In the genomic region with DNA sequence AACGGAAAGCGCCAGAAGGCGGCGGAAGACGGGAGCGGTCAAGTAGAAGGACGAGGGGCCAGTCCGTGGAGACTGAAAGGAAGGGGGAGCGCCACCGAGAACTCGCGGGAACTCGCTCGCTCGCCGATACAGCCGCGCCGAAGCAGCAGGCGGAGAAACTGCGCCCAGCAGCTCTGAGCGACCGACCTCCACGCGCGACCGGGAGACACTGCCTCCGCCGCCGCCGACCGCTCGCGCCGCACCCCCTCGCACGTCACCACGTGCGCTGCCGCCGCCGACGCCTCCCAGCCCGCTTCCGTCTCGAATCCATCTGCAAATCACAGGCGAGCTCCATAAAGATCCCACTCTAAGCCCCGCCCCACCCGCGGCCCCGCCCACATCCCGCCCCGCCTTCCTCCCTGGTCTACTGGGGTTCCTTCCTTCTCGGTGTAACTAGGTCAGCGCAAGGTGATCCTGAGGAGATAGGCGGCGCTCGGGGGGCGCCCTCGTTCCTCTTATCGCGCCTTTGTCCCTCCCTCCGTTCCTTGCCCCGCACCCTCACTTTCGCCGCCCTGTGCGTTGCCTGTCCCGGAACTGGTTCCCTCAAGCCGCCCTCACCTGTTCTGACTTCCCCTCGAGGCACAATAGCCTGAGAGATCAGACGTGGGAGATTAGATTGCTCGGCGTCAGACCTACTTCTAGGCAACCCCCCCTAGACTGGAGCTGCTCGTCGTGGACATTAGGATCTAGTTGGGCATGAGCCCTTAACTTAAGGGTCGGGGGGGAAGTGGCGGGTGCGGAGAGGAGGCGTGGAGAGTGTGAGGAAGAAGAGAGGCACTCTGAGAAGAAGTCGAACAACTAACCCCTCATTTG, we compare ENCODE assay signal across 8 cellular contexts. TPM values are rescaled to one million over a fixed set of nuclear protein-coding genes. Genes with fewer than 3 reads are reported as not detected.
A peak's percentile ranks its signal among the peaks of the same experiment; 100 is the strongest.
DNase-seq lines count a peak whose midpoint lies in the region; ATAC-seq, FAIRE-seq and TF ChIP-seq lines count a peak whose summit lies in the region.

A gene (minus strand): TSS at position 210 of the 852 bp plus-strand sequence. CDS start 7,750 bp downstream, outside the sequence.

- ATAC-seq in HG02885 (IDR thresholded peaks at IDR 0.05; ENCODE audit: poor library complexity, unreplicated experiment) (peak; percentile 78), left ventricle myocardium superior (peak; percentile 93), psoas muscle (peak; percentile 92 to 93 (median 92))

- WGBS in psoas muscle, 3 donors: 1 to 2% (median 1%) methylated on average over 58 to 80 of the region's 80 CpGs

- peak within 1 kb of the TSS; percentile 95 for H3K27ac Mint-ChIP-seq in T-helper 1 cell treated with Interleukin-12 subunit alpha and Interleukin-12 subunit beta and Interleukin-4 antibody, amounts not matched to agents 30 μg/mL and 1 μg/mL, for 36 hours

- TF ChIP-seq CTCF in psoas muscle (IDR thresholded peaks at IDR 0.05): no peak

- peak within 1 kb of the TSS; percentile 92 for H3K4me3 ChIP-seq in psoas muscle

- no peaks in the 10 kb centered on the region for H3K9me3 Mint-ChIP-seq in T-helper 1 cell treated with Interleukin-12 subunit alpha and Interleukin-12 subunit beta and Interleukin-4 antibody, amounts not matched to agents 30 μg/mL and 1 μg/mL, for 36 hours

- intact Hi-C loops in left ventricle myocardium superior (cut with micrococcal nuclease): no loop called here
- intact Hi-C loops in psoas muscle (cut with DNase I): loop anchor here (5.0 to 10.0 kb wide), 3 partner anchors 280 to 358 kb away; no protein-coding TSS in a partner anchor

- TF ChIP-seq POLR2A in GM15510 (IDR thresholded peaks at IDR 0.05; ENCODE audit: borderline replicate concordance, extremely low read depth, insufficient read length): peak; percentile 97

- H3K4me3 Mint-ChIP-seq in T-helper 1 cell treated with Interleukin-12 subunit alpha and Interleukin-12 subunit beta and Interleukin-4 antibody, amounts not matched to agents 30 μg/mL and 1 μg/mL, for 36 hours: peak within 1 kb of the TSS; percentile 99

- H3K9me3 ChIP-seq in psoas muscle: no peaks in the 10 kb centered on the region

- no peaks in the 10 kb centered on the region for H3K27me3 ChIP-seq in psoas muscle (ENCODE audit: insufficient read depth in 3 of 3, low read length in 2 of 3)

- no peaks in the 10 kb centered on the region for H3K27me3 Mint-ChIP-seq in T-helper 1 cell treated with Interleukin-12 subunit alpha and Interleukin-12 subunit beta and Interleukin-4 antibody, amounts not matched to agents 30 μg/mL and 1 μg/mL, for 36 hours (ENCODE audit: low read depth)

- H3K36me3 Mint-ChIP-seq in T-helper 1 cell treated with Interleukin-12 subunit alpha and Interleukin-12 subunit beta and Interleukin-4 antibody, amounts not matched to agents 30 μg/mL and 1 μg/mL, for 36 hours (ENCODE audit: low read depth): peaks cover 33% of the 10 kb centered on the region

- H3K27ac ChIP-seq in psoas muscle: peak within 1 kb of the TSS; percentile 91

- peak; percentile 84 for DNase-seq in NCI-H1694 (lab: John Stamatoyannopoulos, UW)
- DNase-seq in amygdala (lab: John Stamatoyannopoulos, UW): peak; percentile 41 to 97 (median 94)
- DNase-seq in left ventricle myocardium superior: peak; percentile 96
- peak; percentile 93 to 96 for DNase-seq in psoas muscle
- DNase-seq in urothelium cell line (ENCODE audit: low spot score): peak; percentile 94

- no peaks in the 10 kb centered on the region for H3K36me3 ChIP-seq in psoas muscle (ENCODE audit: insufficient read depth in 1 of 2, low read depth in 1 of 2)

- peaks cover 33% of the 10 kb centered on the region for H3K4me1 ChIP-seq in psoas muscle

- peak; percentile 55 for FAIRE-seq in urothelium cell line (lab: Jason Lieb, UNC)

- peaks cover 41% of the 10 kb centered on the region for H3K4me1 Mint-ChIP-seq in T-helper 1 cell treated with Interleukin-12 subunit alpha and Interleukin-12 subunit beta and Interleukin-4 antibody, amounts not matched to agents 30 μg/mL and 1 μg/mL, for 36 hours (ENCODE audit: low read depth)

RNA-seq across cellular contexts. Expression of the gene that starts here (rescaled TPM):
- total RNA-seq in left ventricle myocardium superior (80.3 TPM), psoas muscle (10 to 100 TPM; 27.6 to 49.9 (median 41.9) TPM)
- polyA plus RNA-seq in psoas muscle: 10 to 100 TPM; 29.7 to 80.6 (median 36.1) TPM

Comparison
In these comparisons a context has a peak if more than half of its experiments do, and no peak if none do; other contexts are left out.
1. Peak in every context shown above with its lines: DNase-seq, ATAC-seq, H3K4me3 ChIP-seq and H3K27ac ChIP-seq.